ENCODE assay signal across 16 cellular contexts in genomic region chr5:83285661-83286398, GRCh38.
"Had no signal": no experiment of that assay in that cellular context is flagged by ENCODE, and none has a peak within 500 bp of the region (broad histone marks: within the 10 kb centered on the region; RNA-seq: fewer than 3 reads in every experiment).

No MANE protein-coding gene starts in this region.

- H3K4me3 ChIP-seq: ascending aorta, breast epithelium, tibial artery had no signal

- H3K27me3 ChIP-seq: ascending aorta, breast epithelium, neutrophil, tibial artery had no signal

- FAIRE-seq: urothelium cell line had no signal

- H3K27ac ChIP-seq: ascending aorta, breast epithelium, neutrophil, parathyroid adenoma, tibial artery had no signal

- H3K79me2 ChIP-seq: parathyroid adenoma had no signal

- H3K36me3 ChIP-seq: ascending aorta, breast epithelium, neutrophil, tibial artery had no signal

- ATAC-seq: activated T-cell treated with anti-CD3 and anti-CD28 coated beads, Interleukin-2, amount 50 U/mL, for 72 hours; naive thymus-derived CD8-positive, alpha-beta T cell; stimulated activated naive CD8-positive, alpha-beta T cell treated with anti-CD3 and anti-CD28 coated beads, Interleukin-15, Interleukin-2, amounts not matched to agents 100 U/mL and 50 U/mL, for 24 hours had no signal

- H3K9me3 ChIP-seq: ascending aorta, neutrophil, tibial artery had no signal

- H3K4me1 ChIP-seq: breast epithelium, parathyroid adenoma had no signal

- H3K9ac ChIP-seq: parathyroid adenoma had no signal

- H2AFZ ChIP-seq: parathyroid adenoma had no signal

- DNase-seq: activated CD8-positive, alpha-beta memory T cell treated with anti-CD3 and anti-CD28 coated beads for 24 hours; activated CD8-positive, alpha-beta memory T cell treated with anti-CD3 and anti-CD28 coated beads, Interleukin-2, amount 50 U/mL, for 48 hours; activated effector memory CD4-positive, alpha-beta T cell treated with anti-CD3 and anti-CD28 coated beads, Interleukin-2, amount 50 U/mL, for 16 hours; activated naive CD4-positive, alpha-beta T cell treated with anti-CD3 and anti-CD28 coated beads, Interleukin-2, amount 50 U/mL, for 16 hours; activated T-cell treated with anti-CD3 and anti-CD28 coated beads, Interleukin-2, amount 50 U/mL, for 72 hours; effector CD4-positive, alpha-beta T cell; stimulated activated naive CD8-positive, alpha-beta T cell treated with anti-CD3 and anti-CD28 coated beads, Interleukin-15, Interleukin-2, amounts not matched to agents 100 U/mL and 50 U/mL, for 24 hours; substantia nigra; T1000 had no signal
